Comparison of ENCODE assay signal across 21 cellular contexts in genomic region chr15:81349271-81349670, GRCh38. TPM values are rescaled to one million over a fixed set of nuclear protein-coding genes. Genes with fewer than 3 reads are reported as not detected.
DNase-seq lines count a peak whose midpoint lies in the region; ATAC-seq and TF ChIP-seq lines count a peak whose summit lies in the region.
"Had no signal": no experiment of that assay in that cellular context is flagged by ENCODE, and none has a peak within 500 bp of the region (broad histone marks: within the 10 kb centered on the region; RNA-seq: fewer than 3 reads in every experiment).

No MANE protein-coding gene starts in this region.

- no peak for ATAC-seq in aorta (ENCODE audit: low FRiP score)
- ATAC-seq: GM23338 had no signal

- no peak overlapping the region for H2AFZ ChIP-seq in KMS-11 (ENCODE audit: low read depth)
- H2AFZ ChIP-seq: GM23338 had no signal

- no peak for TF ChIP-seq CTCF in KMS-11 (conservative IDR thresholded peaks at IDR 0.05; ENCODE audit: low read depth, low read length)
- TF ChIP-seq CTCF in esophagus muscularis mucosa (IDR thresholded peaks at IDR 0.05) = no peak
- no peak for TF ChIP-seq CTCF in osteocyte (IDR thresholded peaks at IDR 0.05)

- no peaks in the 10 kb centered on the region for H3K36me3 ChIP-seq in KMS-11 (ENCODE audit: insufficient read depth)
- H3K36me3 ChIP-seq in esophagus muscularis mucosa = no peaks in the 10 kb centered on the region
- no peaks in the 10 kb centered on the region for H3K36me3 ChIP-seq in aorta (ENCODE audit: control insufficient read depth in 1 of 2, insufficient read depth in 2 of 2, low read length in 1 of 2)
- H3K36me3 ChIP-seq: HAP-1 had no signal

- no peak overlapping the region for H3K4me2 ChIP-seq in KMS-11
- H3K4me2 ChIP-seq: GM23338 had no signal

- H3K27ac Mint-ChIP-seq in osteocyte (ENCODE audit: unreplicated experiment) = no peak overlapping the region
- H3K27ac Mint-ChIP-seq: CD4-positive, alpha-beta memory T cell; GM23338 had no signal

- no peaks in the 10 kb centered on the region for H3K79me2 ChIP-seq in KMS-11 (ENCODE audit: insufficient read depth, low read depth)

- no peaks in the 10 kb centered on the region for H3K9me3 ChIP-seq in esophagus muscularis mucosa
- no peaks in the 10 kb centered on the region for H3K9me3 ChIP-seq in aorta (ENCODE audit: control insufficient read depth, low read length)
- H3K9me3 ChIP-seq: HAP-1 had no signal

- H3K9ac ChIP-seq in KMS-11 = no peak overlapping the region; the same call in 1 of the 2 replicates

- H3K27me3 ChIP-seq in KMS-11 (ENCODE audit: insufficient read depth, low read depth) = no peaks in the 10 kb centered on the region
- H3K27me3 ChIP-seq in esophagus muscularis mucosa = no peaks in the 10 kb centered on the region
- no peaks in the 10 kb centered on the region for H3K27me3 ChIP-seq in aorta (ENCODE audit: control insufficient read depth in 1 of 2, insufficient read depth in 2 of 2, low read length in 1 of 2)

- H4K20me1 ChIP-seq in KMS-11 (ENCODE audit: insufficient read depth) = no peaks in the 10 kb centered on the region

- no peak overlapping the region for H3K4me3 ChIP-seq in KMS-11 (IDR thresholded peaks at IDR 0.05; ENCODE audit: insufficient read depth, low read depth, low read length)
- no peak overlapping the region for H3K4me3 ChIP-seq in esophagus muscularis mucosa
- no peak overlapping the region for H3K4me3 ChIP-seq in aorta (ENCODE audit: low read length in 2 of 2)
- H3K4me3 ChIP-seq: GM23338, HAP-1 had no signal

- H3K36me3 Mint-ChIP-seq in osteocyte (ENCODE audit: unreplicated experiment) = no peaks in the 10 kb centered on the region

- no peak overlapping the region for H3K4me3 Mint-ChIP-seq in osteocyte (ENCODE audit: unreplicated experiment)
- H3K4me3 Mint-ChIP-seq: CD4-positive, alpha-beta memory T cell; GM23338 had no signal

- peak overlapping the region; percentile 85 for H3K27ac ChIP-seq in KMS-11
- no peak overlapping the region for H3K27ac ChIP-seq in esophagus muscularis mucosa (replicated peaks in 1 of 4)
- H3K27ac ChIP-seq in aorta (ENCODE audit: low read depth in 1 of 2, low read length in 2 of 2) = no peak overlapping the region

- H3K9me3 Mint-ChIP-seq in osteocyte (ENCODE audit: unreplicated experiment) = no peaks in the 10 kb centered on the region
- H3K9me3 Mint-ChIP-seq: CD4-positive, alpha-beta memory T cell; GM23338 had no signal

- no peak for TF ChIP-seq POLR2A in esophagus muscularis mucosa (IDR thresholded peaks at IDR 0.05; ENCODE audit: low read depth)

- DNase-seq in esophagus muscularis mucosa (ENCODE audit: extremely low spot score) (peak; percentile 75), osteocyte (ENCODE audit: extremely low spot score, unreplicated experiment) (peak; percentile 73), aorta (no peak), NCI-H2227 treated with DMSO at 0.1 percent for 48 hours (lab: John Stamatoyannopoulos, UW) (no peak), NCI-H2081 treated with DMSO at 0.1 percent for 48 hours (lab: John Stamatoyannopoulos, UW) (no peak)
- DNase-seq in stimulated activated naive CD4-positive, alpha-beta T cell treated with Interleukin-2 at 50 U/mL for 16 hours (lab: John Stamatoyannopoulos, UW) = no peak
- DNase-seq: C1 segment of cervical spinal cord; Calu3; CD4-positive, alpha-beta memory T cell; COR-L47; DMS53; DMS79 treated with DMSO at 0.1 percent for 48 hours; GF-D8 had no signal

- WGBS in esophagus muscularis mucosa = 84% methylated on average over 3 of the region's 3 CpGs
- WGBS in aorta, 2 donors = 98 to 99% methylated on average over 3 of the region's 3 CpGs

- H3K27me3 Mint-ChIP-seq in osteocyte (ENCODE audit: unreplicated experiment) = peaks cover 42% of the 10 kb centered on the region

- H3K4me1 ChIP-seq in KMS-11 (ENCODE audit: low read depth, poor library complexity, severe bottlenecking) (peaks cover 40% of the 10 kb centered on the region), esophagus muscularis mucosa (no peaks in the 10 kb centered on the region), aorta (ENCODE audit: control insufficient read depth in 1 of 2, insufficient read depth in 2 of 2, low read length in 2 of 2) (no peaks in the 10 kb centered on the region)
- H3K4me1 ChIP-seq: HAP-1 had no signal

- intact Hi-C loops in esophagus muscularis mucosa (cut with DNase I) = no loop called here
- intact Hi-C loops in aorta (cut with DNase I) = no loop called here

- H3K4me1 Mint-ChIP-seq in osteocyte (ENCODE audit: unreplicated experiment) = no peaks in the 10 kb centered on the region
- H3K4me1 Mint-ChIP-seq: CD4-positive, alpha-beta memory T cell had no signal

- TF ChIP-seq EP300 in esophagus muscularis mucosa (IDR thresholded peaks at IDR 0.05) = no peak

RNA-seq across cellular contexts. Expression of gene TMC3, which starts 24.7 kb away (rescaled TPM):
- under 1 TPM; 0.17 to 0.99 (median 0.47) TPM for total RNA-seq in esophagus muscularis mucosa
- total RNA-seq in osteocyte = not detected in 2 replicates
- total RNA-seq in aorta = under 1 TPM in 1 of 2 donors, not detected in 1; 0.81 TPM
- polyA plus RNA-seq in aorta = not detected
- total RNA-seq: A172; A673; Calu3; CD4-positive, alpha-beta memory T cell; Daoy; G401; GM23338 had no signal
- polyA plus RNA-seq: BJ had no signal

RNA-seq across cellular contexts. Expression of gene STARD5, which starts 25.3 kb away (rescaled TPM):
- total RNA-seq in esophagus muscularis mucosa = 1 to 10 TPM; 2.7 to 3.7 (median 3.0) TPM
- total RNA-seq in osteocyte = 1.3 and 1.7 TPM in 2 replicates
- total RNA-seq in aorta = 1 to 10 TPM; 2.2 to 7.0 TPM
- polyA plus RNA-seq in aorta = 10 to 100 TPM in 1 of 2 donors, 1 to 10 TPM in 1; 3.6 to 10.3 TPM
- total RNA-seq: G401 had no signal

Comparison
In these comparisons a context has a peak if more than half of its experiments do, and no peak if none do; other contexts are left out.
1. DNase-seq: peak in esophagus muscularis mucosa (single experiment) and osteocyte (single experiment); none in aorta (0 of 2), stimulated activated naive CD4-positive, alpha-beta T cell treated with Interleukin-2 at 50 U/mL for 16 hours (single experiment), NCI-H2227 treated with DMSO at 0.1 percent for 48 hours (single experiment) and NCI-H2081 treated with DMSO at 0.1 percent for 48 hours (single experiment).